ENCODE assay signal across 1 cellular context in genomic region chr11:33976351-33977199, GRCh38.
TF ChIP-seq lines count a peak whose summit lies in the region.

No MANE protein-coding gene starts in this region.

TF ChIP-seq in H1, 55 proteins besides CTCF, POLR2A, EP300 and RAD21 (continued from another document):
- TF ChIP-seq EGR1 (IDR thresholded peaks at IDR 0.05; ENCODE audit: borderline replicate concordance, low read depth, low read length): no peak
- no peak for TF ChIP-seq CHD7 (IDR thresholded peaks at IDR 0.05; ENCODE audit: insufficient replicate concordance, low read length)
- TF ChIP-seq NANOG (IDR thresholded peaks at IDR 0.05; ENCODE audit: insufficient read depth, low read depth, low read length, poor library complexity, severe bottlenecking): no peak
- no peak for TF ChIP-seq CREB1 (IDR thresholded peaks at IDR 0.05)
- TF ChIP-seq HDAC6 (IDR thresholded peaks at IDR 0.05; ENCODE audit: low read depth, low read length): no peak
- no peak for TF ChIP-seq POLR2AphosphoS5 (IDR thresholded peaks at IDR 0.05; ENCODE audit: low read depth, low read length)
- TF ChIP-seq GABPA (IDR thresholded peaks at IDR 0.05; ENCODE audit: borderline replicate concordance, insufficient read depth, low read length): no peak
- no peak for TF ChIP-seq BACH1 (IDR thresholded peaks at IDR 0.05; ENCODE audit: low read length)
- TF ChIP-seq CEBPB (IDR thresholded peaks at IDR 0.05; ENCODE audit: low read depth, low read length): no peak
- no peak for TF ChIP-seq FOSL1 (IDR thresholded peaks at IDR 0.05; ENCODE audit: insufficient read depth, low read depth, low read length)
- TF ChIP-seq RBBP5 (IDR thresholded peaks at IDR 0.05; ENCODE audit: borderline replicate concordance, low read depth, low read length): no peak
- no peak for TF ChIP-seq JUND (IDR thresholded peaks at IDR 0.05; ENCODE audit: low read length)
- no peak for TF ChIP-seq GTF2F1 (IDR thresholded peaks at IDR 0.05; ENCODE audit: borderline replicate concordance, low read depth, low read length)
- no peak for TF ChIP-seq CBX8 (IDR thresholded peaks at IDR 0.05; ENCODE audit: borderline replicate concordance, low read depth, low read length)
- no peak for TF ChIP-seq TAF7 (optimal IDR thresholded peaks at IDR 0.05; ENCODE audit: borderline replicate concordance, low read depth, low read length)
